Comparison of ENCODE assay signal across 13 cellular contexts in genomic region chr3:73546961-73547360, GRCh38.
A peak's percentile ranks its signal among the peaks of the same experiment; 100 is the strongest.
DNase-seq lines count a peak whose midpoint lies in the region; ATAC-seq and TF ChIP-seq lines count a peak whose summit lies in the region.
"Had no signal": no experiment of that assay in that cellular context is flagged by ENCODE, and none has a peak within 500 bp of the region (broad histone marks: within the 10 kb centered on the region; RNA-seq: fewer than 3 reads in every experiment).

No MANE protein-coding gene starts in this region.

- H3K9me3 ChIP-seq in skeletal muscle tissue (ENCODE audit: control insufficient read depth in 3 of 3, low read length in 3 of 3) = no peaks in the 10 kb centered on the region
- H3K9me3 ChIP-seq in thyroid gland = no peaks in the 10 kb centered on the region
- no peaks in the 10 kb centered on the region for H3K9me3 ChIP-seq in SJCRH30 (replicated peaks)

- TF ChIP-seq POLR2A in thyroid gland (IDR thresholded peaks at IDR 0.05) = no peak

- TF ChIP-seq CTCF in fibroblast of villous mesenchyme (IDR thresholded peaks at IDR 0.05; ENCODE audit: insufficient read depth, low read depth, low read length) = no peak
- no peak for TF ChIP-seq CTCF in thyroid gland (IDR thresholded peaks at IDR 0.05)

- peaks cover 2 to 27% (median 6%) of the 10 kb centered on the region in 3 donors for H3K4me1 ChIP-seq in skeletal muscle tissue (ENCODE audit: control insufficient read depth in 3 of 3, insufficient read depth in 3 of 3, low read length in 3 of 3)
- no peaks in the 10 kb centered on the region for H3K4me1 ChIP-seq in thyroid gland
- peaks cover 4% of the 10 kb centered on the region for H3K4me1 ChIP-seq in SJCRH30

- intact Hi-C loops in thyroid gland (cut with DNase I) = no loop called here

- H3K27me3 ChIP-seq in skeletal muscle tissue (ENCODE audit: control insufficient read depth in 3 of 3, insufficient read depth in 3 of 3, low read length in 3 of 3) (no peaks in the 10 kb centered on the region), thyroid gland (no peaks in the 10 kb centered on the region), SJCRH30 (no peaks in the 10 kb centered on the region)

- peak overlapping the region; percentile 45 for H3K27ac ChIP-seq in skeletal muscle tissue (ENCODE audit: low read depth, low read length)
- H3K27ac ChIP-seq in thyroid gland = no peak overlapping the region
- no peak overlapping the region for H3K27ac ChIP-seq in SJCRH30

- no peak overlapping the region for H3K9ac ChIP-seq in skeletal muscle tissue (ENCODE audit: low read depth in 1 of 3, low read length in 3 of 3)

- DNase-seq in Daoy (ENCODE audit: low read depth) (peak; percentile 12), amniotic stem cell (lab: John Stamatoyannopoulos, UW) (peak; percentile 75), fibroblast of villous mesenchyme (ENCODE audit: low read depth) (peak; percentile 68), thyroid gland (no peak), SJCRH30 (no peak)
- DNase-seq in activated T-cell treated with anti-CD3 and anti-CD28 coated beads, Interleukin-2, amount 50 U/mL, for 1 hour = no peak
- DNase-seq: activated CD4-positive, alpha-beta T cell treated with anti-CD3 and anti-CD28 coated beads for 1 hour; COR-L47; RPMI8226; stimulated activated CD4-positive, alpha-beta T cell treated with anti-CD3 and anti-CD28 coated beads, Interleukin-12 subunit alpha, Interleukin-12 subunit beta, amount 100 ng/mL, for 4 hours had no signal

- WGBS in thyroid gland, 2 donors = 80 to 86% methylated on average over 3 of the region's 3 CpGs

- H3K4me3 ChIP-seq in fibroblast of villous mesenchyme (ENCODE audit: low read depth, low read length) = no peak overlapping the region
- H3K4me3 ChIP-seq in skeletal muscle tissue (ENCODE audit: low read length in 3 of 3) = no peak overlapping the region
- no peak overlapping the region for H3K4me3 ChIP-seq in thyroid gland (replicated peaks in 1 of 3)
- no peak overlapping the region for H3K4me3 ChIP-seq in SJCRH30

- ATAC-seq in HG02763 (IDR thresholded peaks at IDR 0.05; ENCODE audit: unreplicated experiment) = no peak
- ATAC-seq: stimulated activated memory B cell treated with anti-CD40 and anti-IgM and Interleukin-4, amounts not matched to agents 10 μg/mL and 1 μg/mL and 100 μg/mL, for 72 hours had no signal

- no peaks in the 10 kb centered on the region for H3K36me3 ChIP-seq in skeletal muscle tissue (ENCODE audit: control insufficient read depth in 3 of 3, insufficient read depth in 3 of 3, low read length in 3 of 3)
- no peaks in the 10 kb centered on the region for H3K36me3 ChIP-seq in thyroid gland
- H3K36me3 ChIP-seq in SJCRH30 = no peaks in the 10 kb centered on the region

Comparison
In these comparisons a context has a peak if more than half of its experiments do, and no peak if none do; other contexts are left out.
1. DNase-seq: peak in Daoy (single experiment), amniotic stem cell (single experiment) and fibroblast of villous mesenchyme (single experiment); none in activated T-cell treated with anti-CD3 and anti-CD28 coated beads, Interleukin-2, amount 50 U/mL, for 1 hour (single experiment), thyroid gland (0 of 2) and SJCRH30 (0 of 2).